ENCODE assay signal across 14 cellular contexts in the genomic region with DNA sequence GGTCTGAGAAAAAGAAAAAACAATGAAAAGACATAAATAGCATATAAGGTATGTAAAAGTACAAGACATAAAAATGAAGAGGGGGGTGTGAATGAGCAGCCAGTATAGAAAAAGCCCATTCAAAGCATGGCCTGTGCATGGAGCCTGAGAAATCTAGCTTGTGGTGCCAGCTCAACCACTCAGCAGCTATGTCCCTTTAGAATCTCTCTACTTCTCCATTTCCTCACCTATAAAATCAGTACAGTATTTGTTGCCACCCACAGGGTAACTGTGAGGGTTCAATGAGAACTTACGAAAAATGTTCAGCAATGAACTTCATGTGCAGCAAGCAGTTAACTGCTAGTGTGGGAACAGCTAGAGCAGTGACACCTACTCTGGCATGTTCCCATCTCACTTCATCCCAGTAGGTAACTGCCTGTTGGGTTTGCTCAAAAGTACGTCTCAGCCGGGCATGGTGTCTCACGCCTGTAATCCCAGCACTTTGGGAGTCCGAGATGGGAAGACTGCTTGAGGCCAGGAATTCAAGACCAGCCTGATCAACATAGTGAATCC. TPM values are rescaled to one million over a fixed set of nuclear protein-coding genes. Genes with fewer than 3 reads are reported as not detected.
DNase-seq lines count a peak whose midpoint lies in the region; FAIRE-seq and TF ChIP-seq lines count a peak whose summit lies in the region.
"Had no signal": no experiment of that assay in that cellular context is flagged by ENCODE, and none has a peak within 500 bp of the region (broad histone marks: within the 10 kb centered on the region; RNA-seq: fewer than 3 reads in every experiment).

No MANE protein-coding gene starts in this region.

- no peak for TF ChIP-seq POLR2A in GM12892 (IDR thresholded peaks at IDR 0.05; ENCODE audit: low read depth, low read length)
- TF ChIP-seq POLR2A in prostate gland (IDR thresholded peaks at IDR 0.05), result no peak

- peak; percentile 74 for FAIRE-seq in GM12892 (lab: Jason Lieb, UNC)
- FAIRE-seq: frontal cortex had no signal

- no peak for TF ChIP-seq CTCF in dorsolateral prefrontal cortex (IDR thresholded peaks at IDR 0.05 in 54 of 56, conservative IDR thresholded peaks at IDR 0.05 in 2 of 56; ENCODE audit: low read depth in 1 of 56, partially characterized antibody in 56 of 56)
- no peak for TF ChIP-seq CTCF in prostate gland (IDR thresholded peaks at IDR 0.05)

- peaks cover 28% of the 10 kb centered on the region for H3K4me1 ChIP-seq in prostate gland (replicated peaks)

- WGBS in prostate gland, result 52% methylated on average over 5 of the region's 5 CpGs

- intact Hi-C loops in dorsolateral prefrontal cortex (cut with DNase I) (no loop called here), prostate gland (cut with DNase I) (no loop called here)

- no peaks in the 10 kb centered on the region for H3K9me3 ChIP-seq in prostate gland
- H3K9me3 ChIP-seq: Peyer's patch had no signal

- DNase-seq in CD1c-positive myeloid dendritic cell (ENCODE audit: extremely low spot score) (peak; percentile 41), GM12892 (ENCODE audit: insufficient read length) (no peak), dorsolateral prefrontal cortex (no peak), prostate gland (ENCODE audit: low spot score) (peak; percentile 32), NCI-H1417 treated with DMSO at 0.1 percent for 48 hours (lab: John Stamatoyannopoulos, UW) (no peak), NCI-H2029 (lab: John Stamatoyannopoulos, UW) (no peak), NCI-H2029 treated with DMSO at 0.1 percent for 48 hours (lab: John Stamatoyannopoulos, UW) (no peak), D341Med (ENCODE audit: low spot score) (no peak)
- DNase-seq: AML-193, left ventricle myocardium superior, NCI-H2081, NCI-H69 had no signal

- no peaks in the 10 kb centered on the region for H3K36me3 ChIP-seq in prostate gland
- H3K36me3 ChIP-seq: Peyer's patch had no signal

- H3K4me3 ChIP-seq in dorsolateral prefrontal cortex (no peak overlapping the region), prostate gland (no peak overlapping the region)
- H3K4me3 ChIP-seq: Peyer's patch had no signal

- H3K27me3 ChIP-seq in dorsolateral prefrontal cortex (no peaks in the 10 kb centered on the region), prostate gland (replicated peaks; ENCODE audit: insufficient read depth) (no peaks in the 10 kb centered on the region)
- H3K27me3 ChIP-seq: Peyer's patch had no signal

- peak overlapping the region in 30 of 59 donors; percentile 4 to 93 (median 80) for H3K27ac ChIP-seq in dorsolateral prefrontal cortex
- H3K27ac ChIP-seq in prostate gland, result peak overlapping the region; percentile 73 to 77

RNA-seq across cellular contexts. Expression of a gene that starts 15.3 kb away (rescaled TPM):
- polyA plus RNA-seq in GM12892 (2012; ENCODE audit: missing spikeins), result 182 TPM
- total RNA-seq in dorsolateral prefrontal cortex, result 100 to 1,000 TPM in 67 of 120 experiments, 10 to 100 TPM in 53; 70.0 to 339 (median 108) TPM
- 10 to 100 TPM; 65.2 to 73.9 TPM for total RNA-seq in prostate gland

Comparison
In these comparisons a context has a peak if more than half of its experiments do, and no peak if none do; other contexts are left out.
1. DNase-seq: peak in CD1c-positive myeloid dendritic cell (single experiment) and prostate gland (single experiment); none in GM12892 (single experiment), dorsolateral prefrontal cortex (0 of 10), NCI-H1417 treated with DMSO at 0.1 percent for 48 hours (single experiment), NCI-H2029 (single experiment), NCI-H2029 treated with DMSO at 0.1 percent for 48 hours (single experiment) and D341Med (single experiment).